ENCODE assay signal across 12 cellular contexts in genomic region chr9:124399323-124399962, GRCh38. TPM values are rescaled to one million over a fixed set of nuclear protein-coding genes. Genes with fewer than 3 reads are reported as not detected.
A peak's percentile ranks its signal among the peaks of the same experiment; 100 is the strongest.
DNase-seq lines count a peak whose midpoint lies in the region; ATAC-seq and TF ChIP-seq lines count a peak whose summit lies in the region.
"Had no signal": no experiment of that assay in that cellular context is flagged by ENCODE, and none has a peak within 500 bp of the region (broad histone marks: within the 10 kb centered on the region; RNA-seq: fewer than 3 reads in every experiment).

No MANE protein-coding gene starts in this region.

- H3K27ac Mint-ChIP-seq in central memory CD8-positive, alpha-beta T cell (ENCODE audit: low read depth), result peak overlapping the region; percentile 67
- no peak overlapping the region for H3K27ac Mint-ChIP-seq in T-cell
- H3K27ac Mint-ChIP-seq: activated T-cell treated with anti-CD3 and anti-CD28 coated beads, Interleukin-2, amount 50 U/mL, for 72 hours; natural killer cell treated with Interleukin-12 subunit alpha and Interleukin-12 subunit beta and Interleukin-15 and Interleukin-18, amount 100 ng/mL, for 72 hours; T-helper 1 cell treated with Interleukin-12 subunit alpha and Interleukin-12 subunit beta and Interleukin-4 antibody, amounts not matched to agents 30 μg/mL and 1 μg/mL, for 36 hours had no signal

- H3K9me3 ChIP-seq in stomach smooth muscle (ENCODE audit: control insufficient read depth in 2 of 2, low read length in 2 of 2), result no peaks in the 10 kb centered on the region

- peaks cover 35% of the 10 kb centered on the region for H3K36me3 Mint-ChIP-seq in central memory CD8-positive, alpha-beta T cell (ENCODE audit: insufficient read depth)
- peaks cover 49% of the 10 kb centered on the region for H3K36me3 Mint-ChIP-seq in T-cell

- DNase-seq in HL-60 (ENCODE audit: low read depth in 1 of 2, low spot score in 1 of 2), result peak in 1 of 2 experiments; percentile 55
- DNase-seq in central memory CD8-positive, alpha-beta T cell (ENCODE audit: low spot score in 2 of 2), result no peak
- DNase-seq in iPS-NIHi7 (ENCODE audit: extremely low spot score), result peak; percentile 38
- DNase-seq in NCI-H2196 (lab: John Stamatoyannopoulos, UW; ENCODE audit: unreplicated experiment), result no peak
- DNase-seq in stimulated activated CD4-positive, alpha-beta T cell treated with anti-CD3 and anti-CD28 coated beads, Interleukin-12 subunit alpha, Interleukin-12 subunit beta, amount 100 ng/mL, for 4 hours, result no peak
- DNase-seq in T-cell, result no peak
- DNase-seq: activated T-cell treated with anti-CD3 and anti-CD28 coated beads, Interleukin-2, amount 50 U/mL, for 72 hours; DND-41 had no signal

- H3K9me3 Mint-ChIP-seq in central memory CD8-positive, alpha-beta T cell, result no peaks in the 10 kb centered on the region
- H3K9me3 Mint-ChIP-seq in T-cell, result no peaks in the 10 kb centered on the region
- H3K9me3 Mint-ChIP-seq: activated T-cell treated with anti-CD3 and anti-CD28 coated beads, Interleukin-2, amount 50 U/mL, for 72 hours; natural killer cell treated with Interleukin-12 subunit alpha and Interleukin-12 subunit beta and Interleukin-15 and Interleukin-18, amount 100 ng/mL, for 72 hours; T-helper 1 cell treated with Interleukin-12 subunit alpha and Interleukin-12 subunit beta and Interleukin-4 antibody, amounts not matched to agents 30 μg/mL and 1 μg/mL, for 36 hours had no signal

- H3K27ac ChIP-seq in HL-60 (replicated peaks) (peak overlapping the region; percentile 66), stomach smooth muscle (ENCODE audit: low read length) (peak overlapping the region; percentile 49)

- no peak overlapping the region for H3K4me3 Mint-ChIP-seq in central memory CD8-positive, alpha-beta T cell
- H3K4me3 Mint-ChIP-seq in T-cell, result no peak overlapping the region
- H3K4me3 Mint-ChIP-seq: activated T-cell treated with anti-CD3 and anti-CD28 coated beads, Interleukin-2, amount 50 U/mL, for 72 hours; natural killer cell treated with Interleukin-12 subunit alpha and Interleukin-12 subunit beta and Interleukin-15 and Interleukin-18, amount 100 ng/mL, for 72 hours; T-helper 1 cell treated with Interleukin-12 subunit alpha and Interleukin-12 subunit beta and Interleukin-4 antibody, amounts not matched to agents 30 μg/mL and 1 μg/mL, for 36 hours had no signal

- ATAC-seq in central memory CD8-positive, alpha-beta T cell (replicated peaks; ENCODE audit: extremely low read depth, poor library complexity, severe bottlenecking), result no peak
- ATAC-seq in HG02870 (IDR thresholded peaks at IDR 0.05; ENCODE audit: unreplicated experiment) (no peak), T-cell (replicated peaks in 1 of 4) (no peak)
- ATAC-seq: activated T-cell treated with anti-CD3 and anti-CD28 coated beads, Interleukin-2, amount 50 U/mL, for 72 hours had no signal

- POLR2A ChIA-PET in T-cell (lab: Charles Lee), result no interaction called here

- H3K36me3 ChIP-seq in stomach smooth muscle (ENCODE audit: control insufficient read depth in 2 of 2, insufficient read depth in 2 of 2, low read length in 2 of 2), result peaks cover 19 to 24% of the 10 kb centered on the region in 2 donors

- no peak overlapping the region for H3K9ac ChIP-seq in stomach smooth muscle (ENCODE audit: low read length in 2 of 2)

- H3K4me1 Mint-ChIP-seq in central memory CD8-positive, alpha-beta T cell, result peaks cover 61% of the 10 kb centered on the region
- H3K4me1 Mint-ChIP-seq in T-cell, result peaks cover 47 to 62% (median 50%) of the 10 kb centered on the region in 3 donors

- H3K4me3 ChIP-seq in HL-60 (replicated peaks; ENCODE audit: insufficient read depth, low read length) (no peak overlapping the region), stomach smooth muscle (ENCODE audit: low read length in 2 of 2) (peak overlapping the region in 1 of 2 donors; percentile 44)

- no peaks in the 10 kb centered on the region for H3K27me3 Mint-ChIP-seq in central memory CD8-positive, alpha-beta T cell
- H3K27me3 Mint-ChIP-seq in T-cell, result no peaks in the 10 kb centered on the region
- H3K27me3 Mint-ChIP-seq: natural killer cell treated with Interleukin-12 subunit alpha and Interleukin-12 subunit beta and Interleukin-15 and Interleukin-18, amount 100 ng/mL, for 72 hours had no signal

- CTCF ChIA-PET in T-cell (lab: Charles Lee), result interaction anchor here in 1 of 2 donors (0.6 kb wide), 1 partner anchor 265 kb away, joined by 7 read pairs; no protein-coding TSS in a partner anchor

- TF ChIP-seq CTCF in HL-60 (IDR thresholded peaks at IDR 0.05; ENCODE audit: insufficient read depth, low read length), result no peak

- H3K4me1 ChIP-seq in stomach smooth muscle (ENCODE audit: control insufficient read depth, insufficient read depth, low read length), result peaks cover 22% of the 10 kb centered on the region

- H3K27me3 ChIP-seq in HL-60 (ENCODE audit: insufficient read depth, poor library complexity, severe bottlenecking), result no peaks in the 10 kb centered on the region
- H3K27me3 ChIP-seq in stomach smooth muscle (ENCODE audit: control insufficient read depth in 1 of 2, insufficient read depth in 2 of 2, low read length in 2 of 2), result no peaks in the 10 kb centered on the region

RNA-seq across cellular contexts. Expression of gene PSMB7, which starts 15.8 kb away (rescaled TPM):
- 10 to 100 TPM; 62.6 to 75.8 (median 68.6) TPM for total RNA-seq in T-cell

RNA-seq across cellular contexts. Expression of gene ADGRD2, which starts 50.8 kb away (rescaled TPM):
- total RNA-seq in T-cell, result not detected
- total RNA-seq: activated T-cell treated with anti-CD3 and anti-CD28 coated beads, Interleukin-2, amount 50 U/mL, for 72 hours; natural killer cell treated with Interleukin-12 subunit alpha and Interleukin-12 subunit beta and Interleukin-15 and Interleukin-18, amount 100 ng/mL, for 72 hours had no signal
